Comparison of ENCODE assay signal across 8 cellular contexts in genomic region chr2:157194097-157194688, GRCh38.
A peak's percentile ranks its signal among the peaks of the same experiment; 100 is the strongest.
DNase-seq lines count a peak whose midpoint lies in the region; ATAC-seq and TF ChIP-seq lines count a peak whose summit lies in the region.

No MANE protein-coding gene starts in this region.

- ATAC-seq in natural killer cell, result no peak
- ATAC-seq in natural killer cell treated with Interleukin-12 subunit alpha and Interleukin-12 subunit beta and Interleukin-15 and Interleukin-18, amount 100 ng/mL, for 72 hours, result no peak
- peak; percentile 54 for ATAC-seq in GM21737 (IDR thresholded peaks at IDR 0.05; ENCODE audit: unreplicated experiment)

- intact Hi-C loops in natural killer cell (cut with micrococcal nuclease), result no loop called here

- in situ Hi-C loops in KBM-7 (cut with MboI; ENCODE audit: low pct_unique_long_range_greater_than_20kb, low sequenced_read_pairs), result no loop called here

- H3K9me3 Mint-ChIP-seq in natural killer cell (no peaks in the 10 kb centered on the region), nephron (no peaks in the 10 kb centered on the region)
- no peaks in the 10 kb centered on the region for H3K9me3 Mint-ChIP-seq in natural killer cell treated with Interleukin-12 subunit alpha and Interleukin-12 subunit beta and Interleukin-15 and Interleukin-18, amount 100 ng/mL, for 72 hours

- no peaks in the 10 kb centered on the region for H3K36me3 Mint-ChIP-seq in natural killer cell
- no peaks in the 10 kb centered on the region for H3K36me3 Mint-ChIP-seq in natural killer cell treated with Interleukin-12 subunit alpha and Interleukin-12 subunit beta and Interleukin-15 and Interleukin-18, amount 100 ng/mL, for 72 hours
- H3K36me3 Mint-ChIP-seq in nephron (ENCODE audit: low read depth), result no peaks in the 10 kb centered on the region

- no peak overlapping the region for H3K27ac Mint-ChIP-seq in natural killer cell
- H3K27ac Mint-ChIP-seq in natural killer cell treated with Interleukin-12 subunit alpha and Interleukin-12 subunit beta and Interleukin-15 and Interleukin-18, amount 100 ng/mL, for 72 hours, result no peak overlapping the region
- peak overlapping the region in 1 of 3 experiments; percentile 5 for H3K27ac Mint-ChIP-seq in nephron

- no peak overlapping the region for H3K4me3 Mint-ChIP-seq in natural killer cell
- H3K4me3 Mint-ChIP-seq in natural killer cell treated with Interleukin-12 subunit alpha and Interleukin-12 subunit beta and Interleukin-15 and Interleukin-18, amount 100 ng/mL, for 72 hours, result no peak overlapping the region
- H3K4me3 Mint-ChIP-seq in nephron, result no peak overlapping the region

- H3K27me3 Mint-ChIP-seq in natural killer cell (ENCODE audit: low read depth in 2 of 2) (no peaks in the 10 kb centered on the region), nephron (ENCODE audit: low read depth) (no peaks in the 10 kb centered on the region)
- peaks cover 0 to 7% of the 10 kb centered on the region in 2 donors for H3K27me3 Mint-ChIP-seq in natural killer cell treated with Interleukin-12 subunit alpha and Interleukin-12 subunit beta and Interleukin-15 and Interleukin-18, amount 100 ng/mL, for 72 hours

- DNase-seq in natural killer cell (no peak), KBM-7 (peak; percentile 50), SHP77 (lab: John Stamatoyannopoulos, UW) (peak; percentile 3 to 34), epidermal melanocyte (ENCODE audit: insufficient read length, low spot score) (peak; percentile 56), OCI-M2 (lab: John Stamatoyannopoulos, UW; ENCODE audit: unreplicated experiment) (no peak)
- DNase-seq in natural killer cell treated with Interleukin-12 subunit alpha and Interleukin-12 subunit beta and Interleukin-15 and Interleukin-18, amount 100 ng/mL, for 72 hours (ENCODE audit: low spot score), result no peak

- peak; percentile 37 for TF ChIP-seq CTCF in natural killer cell (IDR thresholded peaks at IDR 0.05)
- peak; percentile 80 to 90 (median 83) for TF ChIP-seq CTCF in nephron (IDR thresholded peaks at IDR 0.05; ENCODE audit: unreplicated experiment in 3 of 3)

- H3K4me1 Mint-ChIP-seq in natural killer cell (no peaks in the 10 kb centered on the region), nephron (peaks cover 5% of the 10 kb centered on the region)
- no peaks in the 10 kb centered on the region for H3K4me1 Mint-ChIP-seq in natural killer cell treated with Interleukin-12 subunit alpha and Interleukin-12 subunit beta and Interleukin-15 and Interleukin-18, amount 100 ng/mL, for 72 hours (ENCODE audit: low read depth in 2 of 2)

Comparison
In these comparisons a context has a peak if more than half of its experiments do, and no peak if none do; other contexts are left out.
1. DNase-seq: peak in KBM-7 (single experiment), SHP77 (2 of 2) and epidermal melanocyte (single experiment); none in natural killer cell (single experiment), natural killer cell treated with Interleukin-12 subunit alpha and Interleukin-12 subunit beta and Interleukin-15 and Interleukin-18, amount 100 ng/mL, for 72 hours (single experiment) and OCI-M2 (single experiment).